ENCODE assay signal across 15 cellular contexts in the genomic region with DNA sequence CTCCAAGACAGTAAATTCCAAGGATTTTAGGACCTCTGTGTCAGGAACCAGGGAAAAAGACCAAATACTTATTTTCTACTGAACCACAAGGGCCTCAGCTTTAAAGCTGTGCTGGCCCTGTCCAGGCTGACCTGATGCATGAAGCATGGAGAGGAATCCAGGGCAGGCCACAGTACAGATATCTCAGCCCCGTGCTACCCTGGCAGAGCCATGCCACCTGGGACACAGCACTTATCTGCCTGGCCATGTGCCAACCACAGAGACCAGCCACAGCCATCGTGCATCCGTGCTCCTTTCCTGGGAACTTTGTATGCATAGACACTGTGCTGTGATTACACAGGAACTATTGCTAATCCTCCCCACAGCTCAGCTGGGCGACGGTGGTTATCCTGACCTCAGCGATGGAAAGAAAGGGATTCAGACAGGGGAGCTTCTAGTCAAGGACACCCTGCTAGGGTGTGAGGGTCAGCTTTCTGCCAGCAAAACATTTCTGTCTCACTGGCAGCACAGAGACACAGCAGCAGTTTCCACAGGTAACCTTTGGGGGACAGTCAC.
DNase-seq lines count a peak whose midpoint lies in the region; ATAC-seq and TF ChIP-seq lines count a peak whose summit lies in the region.
"Had no signal": no experiment of that assay in that cellular context is flagged by ENCODE, and none has a peak within 500 bp of the region (broad histone marks: within the 10 kb centered on the region; RNA-seq: fewer than 3 reads in every experiment).

No MANE protein-coding gene starts in this region.

- intact Hi-C loops in breast epithelium (cut with DNase I; ENCODE audit: low total_unique reads) (no loop called here), MCF 10A (cut with micrococcal nuclease) (no loop called here), heart left ventricle (cut with DNase I) (loop anchor here in 1 of 10 donors (1.0 kb wide), 1 partner anchor 9 kb away; no protein-coding TSS in a partner anchor), upper lobe of right lung (cut with DNase I) (no loop called here)

- 28 to 55% (median 33%) methylated on average over 4 to 6 of the region's 6 CpGs for WGBS in heart left ventricle, 4 donors

- TF ChIP-seq CTCF in breast epithelium (IDR thresholded peaks at IDR 0.05) (no peak), MCF 10A (IDR thresholded peaks at IDR 0.05; ENCODE audit: unreplicated experiment) (no peak), heart left ventricle (IDR thresholded peaks at IDR 0.05) (no peak), upper lobe of right lung (IDR thresholded peaks at IDR 0.05) (no peak)

- no peak overlapping the region for H3K4me3 Mint-ChIP-seq in MCF 10A (ENCODE audit: unreplicated experiment)
- H3K4me3 Mint-ChIP-seq in activated T-helper 17 cell treated with anti-CD3 and anti-CD28 coated beads, Interleukin-2, amount 50 U/mL, for 72 hours, result no peak overlapping the region
- H3K4me3 Mint-ChIP-seq: activated naive CD8-positive, alpha-beta T cell treated with anti-CD3 and anti-CD28 coated beads, Interleukin-2, amount 50 U/mL, for 24 hours; memory B cell had no signal

- no peaks in the 10 kb centered on the region for H3K36me3 Mint-ChIP-seq in MCF 10A (ENCODE audit: insufficient read depth, unreplicated experiment)
- H3K36me3 Mint-ChIP-seq in activated T-helper 17 cell treated with anti-CD3 and anti-CD28 coated beads, Interleukin-2, amount 50 U/mL, for 72 hours (ENCODE audit: low read depth), result no peaks in the 10 kb centered on the region
- H3K36me3 Mint-ChIP-seq: memory B cell had no signal

- H3K4me1 Mint-ChIP-seq in MCF 10A (ENCODE audit: insufficient read depth, unreplicated experiment), result no peaks in the 10 kb centered on the region
- no peaks in the 10 kb centered on the region for H3K4me1 Mint-ChIP-seq in activated T-helper 17 cell treated with anti-CD3 and anti-CD28 coated beads, Interleukin-2, amount 50 U/mL, for 72 hours
- H3K4me1 Mint-ChIP-seq: memory B cell had no signal

- no peaks in the 10 kb centered on the region for H3K27me3 Mint-ChIP-seq in MCF 10A (ENCODE audit: insufficient read depth, unreplicated experiment)
- no peaks in the 10 kb centered on the region for H3K27me3 Mint-ChIP-seq in activated T-helper 17 cell treated with anti-CD3 and anti-CD28 coated beads, Interleukin-2, amount 50 U/mL, for 72 hours
- H3K27me3 Mint-ChIP-seq: activated naive CD8-positive, alpha-beta T cell treated with anti-CD3 and anti-CD28 coated beads, Interleukin-2, amount 50 U/mL, for 24 hours had no signal

- no TSS peak for BruUV-seq in MCF 10A (replicated peaks; lab: Mats Ljungman, UMichigan)

- H3K4me3 ChIP-seq in breast epithelium, result no peak overlapping the region
- no peak overlapping the region for H3K4me3 ChIP-seq in heart left ventricle
- no peak overlapping the region for H3K4me3 ChIP-seq in upper lobe of right lung
- H3K4me3 ChIP-seq: SK-N-MC, thoracic aorta had no signal

- H3K36me3 ChIP-seq in breast epithelium (no peaks in the 10 kb centered on the region), heart left ventricle (no peaks in the 10 kb centered on the region), upper lobe of right lung (no peaks in the 10 kb centered on the region)
- H3K36me3 ChIP-seq: thoracic aorta had no signal

- H3K27ac ChIP-seq in breast epithelium, result peak overlapping the region; percentile 31 to 59
- peak overlapping the region in 1 of 12 donors; percentile 9 for H3K27ac ChIP-seq in heart left ventricle
- H3K27ac ChIP-seq in upper lobe of right lung, result no peak overlapping the region
- H3K27ac ChIP-seq: SK-N-MC, thoracic aorta had no signal

- H3K27me3 ChIP-seq in breast epithelium (no peaks in the 10 kb centered on the region), heart left ventricle (no peaks in the 10 kb centered on the region), upper lobe of right lung (no peaks in the 10 kb centered on the region)

- H3K27ac Mint-ChIP-seq in MCF 10A (ENCODE audit: low read depth, unreplicated experiment), result no peak overlapping the region
- no peak overlapping the region for H3K27ac Mint-ChIP-seq in activated T-helper 17 cell treated with anti-CD3 and anti-CD28 coated beads, Interleukin-2, amount 50 U/mL, for 72 hours
- H3K27ac Mint-ChIP-seq: activated naive CD8-positive, alpha-beta T cell treated with anti-CD3 and anti-CD28 coated beads, Interleukin-2, amount 50 U/mL, for 24 hours; memory B cell had no signal

- CTCF ChIA-PET in MCF 10A (lab: Yijun Ruan, JAX), result interaction anchor here (0.6 to 1.2 kb wide), 2 partner anchors 10 to 84 kb away, joined by 3 to 4 read pairs; no protein-coding TSS in a partner anchor

- ATAC-seq in heart left ventricle (peak; percentile 69 to 95 (median 80)), upper lobe of right lung (peak; percentile 26)
- ATAC-seq in activated T-helper 17 cell treated with anti-CD3 and anti-CD28 coated beads, Interleukin-2, amount 50 U/mL, for 72 hours (replicated peaks), result no peak
- ATAC-seq: activated naive CD8-positive, alpha-beta T cell treated with anti-CD3 and anti-CD28 coated beads, Interleukin-2, amount 50 U/mL, for 24 hours had no signal

- H3K9me3 Mint-ChIP-seq in MCF 10A (ENCODE audit: unreplicated experiment), result no peaks in the 10 kb centered on the region
- no peaks in the 10 kb centered on the region for H3K9me3 Mint-ChIP-seq in activated T-helper 17 cell treated with anti-CD3 and anti-CD28 coated beads, Interleukin-2, amount 50 U/mL, for 72 hours
- H3K9me3 Mint-ChIP-seq: activated naive CD8-positive, alpha-beta T cell treated with anti-CD3 and anti-CD28 coated beads, Interleukin-2, amount 50 U/mL, for 24 hours; memory B cell had no signal

- H3K9me3 ChIP-seq in breast epithelium (no peaks in the 10 kb centered on the region), heart left ventricle (no peaks in the 10 kb centered on the region), upper lobe of right lung (no peaks in the 10 kb centered on the region)
- H3K9me3 ChIP-seq: thoracic aorta had no signal

- DNase-seq in breast epithelium (ENCODE audit: low spot score in 2 of 2) (no peak), MCF 10A (ENCODE audit: unreplicated experiment) (no peak), NCI-H524 treated with DMSO at 0.1 percent for 48 hours (lab: John Stamatoyannopoulos, UW) (peak; percentile 45), heart left ventricle (peak in 4 of 5 donors; percentile 33 to 61 (median 50)), upper lobe of right lung (no peak), iPS-NIHi7 (ENCODE audit: extremely low spot score) (no peak)
- no peak for DNase-seq in activated CD8-positive, alpha-beta memory T cell treated with anti-CD3 and anti-CD28 coated beads for 24 hours
- DNase-seq: activated CD8-positive, alpha-beta memory T cell treated with anti-CD3 and anti-CD28 coated beads, Interleukin-2, amount 50 U/mL, for 48 hours; activated naive CD8-positive, alpha-beta T cell treated with anti-CD3 and anti-CD28 coated beads, Interleukin-2, amount 50 U/mL, for 24 hours; DND-41; nucleus accumbens had no signal

- TF ChIP-seq POLR2A in breast epithelium (IDR thresholded peaks at IDR 0.05) (no peak), heart left ventricle (IDR thresholded peaks at IDR 0.05) (no peak)

- H3K4me1 ChIP-seq in breast epithelium (no peaks in the 10 kb centered on the region), heart left ventricle (peaks cover 0 to 9% (median 6%) of the 10 kb centered on the region in 12 donors), upper lobe of right lung (no peaks in the 10 kb centered on the region)

- POLR2A ChIA-PET in MCF 10A (lab: Yijun Ruan, JAX), result no interaction called here

Comparison
In these comparisons a context has a peak if more than half of its experiments do, and no peak if none do; other contexts are left out.
1. DNase-seq: peak in NCI-H524 treated with DMSO at 0.1 percent for 48 hours (single experiment) and heart left ventricle (4 of 5); none in breast epithelium (0 of 2), MCF 10A (single experiment), upper lobe of right lung (single experiment), activated CD8-positive, alpha-beta memory T cell treated with anti-CD3 and anti-CD28 coated beads for 24 hours (single experiment) and iPS-NIHi7 (single experiment).